Comparison of ENCODE assay signal across 35 cellular contexts in the genomic region with DNA sequence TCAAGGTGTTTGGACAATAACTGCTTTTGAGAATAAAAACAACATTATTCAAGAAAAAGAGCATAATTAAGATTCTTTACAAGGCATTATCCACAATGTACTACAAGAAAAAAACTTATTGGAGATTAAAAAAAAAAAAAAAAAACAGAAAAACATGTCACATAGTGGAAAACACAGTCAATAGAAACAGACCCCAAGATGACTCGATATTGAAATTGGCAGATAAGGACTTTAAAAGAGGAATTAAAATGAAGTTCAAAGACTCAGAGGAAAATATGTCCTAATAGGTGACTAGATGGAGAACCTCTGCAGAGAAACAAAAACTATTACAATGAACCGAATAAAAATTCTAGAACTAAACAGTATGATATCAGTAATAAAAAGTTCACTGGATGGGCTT.
"Had no signal": no experiment of that assay in that cellular context is flagged by ENCODE, and none has a peak within 500 bp of the region (broad histone marks: within the 10 kb centered on the region; RNA-seq: fewer than 3 reads in every experiment).

No MANE protein-coding gene starts in this region.

- H3K4me3 ChIP-seq: MG63 had no signal

- DNase-seq: Karpas-422, Kasumi-1, MG63, MM.1S, MV-4-11, NCI-H1048, NCI-H1092, NCI-H1092 treated with DMSO at 0.1 percent for 48 hours, NCI-H1105, NCI-H1105 treated with DMSO at 0.1 percent for 48 hours, NCI-H1417, NCI-H1417 treated with DMSO at 0.1 percent for 48 hours, NCI-H1436, NCI-H1436 treated with DMSO at 0.1 percent for 48 hours, NCI-H146, NCI-H1694, NCI-H1694 treated with DMSO at 0.1 percent for 48 hours, NCI-H187, NCI-H187 treated with DMSO at 0.1 percent for 48 hours, NCI-H1930, NCI-H2029, NCI-H2029 treated with DMSO at 0.1 percent for 48 hours, NCI-H2081, NCI-H2081 treated with DMSO at 0.1 percent for 48 hours, NCI-H2107, NCI-H2171, NCI-H2171 treated with DMSO at 0.1 percent for 48 hours, NCI-H2227 treated with DMSO at 0.1 percent for 48 hours, NCI-H226, NCI-H345, NCI-H446, NCI-H446 treated with DMSO at 0.1 percent for 48 hours, NCI-H510A, NCI-H510A treated with DMSO at 0.1 percent for 48 hours, NCI-H524 had no signal

- H3K9me3 ChIP-seq: MG63 had no signal

- H3K36me3 ChIP-seq: MG63 had no signal
